In the genomic region with DNA sequence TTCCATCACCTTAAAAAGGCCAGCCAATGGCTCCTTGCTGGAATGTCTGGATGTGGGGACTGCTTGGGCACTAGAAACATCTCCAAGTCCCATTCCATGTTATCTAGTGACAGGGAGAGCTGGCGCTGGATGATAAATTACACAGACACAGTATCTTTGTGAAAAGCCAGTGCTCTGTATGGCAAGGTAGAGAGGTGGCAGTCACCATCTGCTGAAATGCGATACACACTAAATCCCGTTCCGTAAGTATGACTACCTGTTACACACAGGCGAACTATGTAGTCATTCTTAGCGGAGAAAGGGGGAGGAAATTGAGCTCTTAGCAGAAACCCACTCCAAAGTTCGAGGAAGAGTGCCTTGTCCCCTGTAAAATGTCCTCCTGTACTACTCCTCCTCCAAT, we compare ENCODE assay signal across 19 cellular contexts.
DNase-seq lines count a peak whose midpoint lies in the region; ATAC-seq and TF ChIP-seq lines count a peak whose summit lies in the region.
"Had no signal": no experiment of that assay in that cellular context is flagged by ENCODE, and none has a peak within 500 bp of the region (broad histone marks: within the 10 kb centered on the region; RNA-seq: fewer than 3 reads in every experiment).

No MANE protein-coding gene starts in this region.

- no peaks in the 10 kb centered on the region for H3K36me3 ChIP-seq in cardiac muscle cell

- peak overlapping the region; percentile 56 for H3K27ac ChIP-seq in cardiac muscle cell
- H3K27ac ChIP-seq: A549, KMS-11 had no signal

- H3K27me3 ChIP-seq in cardiac muscle cell: no peaks in the 10 kb centered on the region

- H3K4me3 ChIP-seq in cardiac muscle cell: no peak overlapping the region
- H3K4me3 ChIP-seq: A549 had no signal

- ATAC-seq in Right ventricle myocardium superior (ENCODE audit: poor library complexity) (peak; percentile 80), GM21717 (IDR thresholded peaks at IDR 0.05; ENCODE audit: unreplicated experiment) (no peak)
- ATAC-seq: A549 had no signal

- H3K4me1 ChIP-seq in cardiac muscle cell (ENCODE audit: low read depth): peaks cover 30% of the 10 kb centered on the region
- H3K4me1 ChIP-seq: A549, Caco-2 had no signal

- DNase-seq in Right ventricle myocardium superior (no peak), cardiac septum (ENCODE audit: low spot score) (no peak), cardiac muscle cell (ENCODE audit: low read depth in 1 of 2, low spot score in 1 of 2) (no peak), left kidney (ENCODE audit: low read depth, low spot score) (peak; percentile 77), A172 (ENCODE audit: low spot score) (no peak), NCI-H1092 (lab: John Stamatoyannopoulos, UW) (no peak)
- DNase-seq: Caco-2; CD4-positive, alpha-beta T cell; GOT3; NCI-H1436; NCI-H2029; NCI-H2171; NCI-H69; OCI-M1; SHP77 treated with DMSO at 0.1 percent for 48 hours; SK-N-SH had no signal

- intact Hi-C loops in Right ventricle myocardium superior (cut with DNase I): no loop called here
- intact Hi-C loops in cardiac septum (cut with DNase I): no loop called here

- TF ChIP-seq CTCF in cardiac muscle cell (IDR thresholded peaks at IDR 0.05; ENCODE audit: low read depth, low read length): no peak

- no peaks in the 10 kb centered on the region for H3K9me3 ChIP-seq in cardiac muscle cell (ENCODE audit: low read depth)
- H3K9me3 ChIP-seq: A549, Caco-2, SK-N-SH had no signal
